In the genomic region with DNA sequence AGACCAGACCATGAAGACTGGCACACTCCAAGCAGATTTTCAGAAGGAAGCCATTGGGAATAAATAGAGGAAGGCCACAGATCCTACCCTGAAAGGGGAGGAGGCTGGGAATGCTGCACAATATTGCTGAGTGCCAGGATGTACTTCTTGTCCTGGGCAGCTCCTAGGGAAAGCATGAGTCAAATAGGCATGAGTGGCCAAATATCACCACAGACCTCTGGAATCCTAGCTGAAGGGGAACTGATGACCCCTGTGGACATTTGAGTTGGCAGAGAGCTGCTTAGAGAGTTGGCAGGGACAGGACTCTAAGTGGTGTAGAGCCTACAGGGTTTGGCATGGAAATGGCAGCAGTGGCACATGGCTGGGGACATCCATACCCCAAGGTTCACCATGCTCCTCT, we compare ENCODE assay signal across 15 cellular contexts.
DNase-seq lines count a peak whose midpoint lies in the region; ATAC-seq, FAIRE-seq and TF ChIP-seq lines count a peak whose summit lies in the region.
"Had no signal": no experiment of that assay in that cellular context is flagged by ENCODE, and none has a peak within 500 bp of the region (broad histone marks: within the 10 kb centered on the region; RNA-seq: fewer than 3 reads in every experiment).

No MANE protein-coding gene starts in this region.

- H3K4me2 ChIP-seq in H1 (ENCODE audit: insufficient read depth in 1 of 2, low read depth in 2 of 2, low read length in 2 of 2) = no peak overlapping the region
- no peak overlapping the region for H3K4me2 ChIP-seq in PC-9
- H3K4me2 ChIP-seq: BLaER1 had no signal

- TF ChIP-seq POLR2A in H1 (IDR thresholded peaks at IDR 0.05; ENCODE audit: control extremely low read depth in 1 of 2, low read depth in 2 of 2, low read length in 2 of 2) = no peak

- CTCF ChIA-PET in H1 (lab: Charles Lee; ENCODE audit: partially characterized antibody) (no interaction called here), PC-9 (lab: Charles Lee) (no interaction called here)

- DNase-seq in NCI-H2029 treated with DMSO at 0.1 percent for 48 hours (lab: John Stamatoyannopoulos, UW) = peak; percentile 2
- no peak for DNase-seq in NCI-H2029 (lab: John Stamatoyannopoulos, UW)
- DNase-seq in H1 (ENCODE audit: low read depth in 1 of 2, low spot score in 2 of 2) = no peak
- peak; percentile 3 for DNase-seq in iris pigment epithelial cell (ENCODE audit: low read depth)
- no peak for DNase-seq in aorta
- DNase-seq in NCI-H1105 treated with DMSO at 0.1 percent for 48 hours (lab: John Stamatoyannopoulos, UW) = no peak
- no peak for DNase-seq in PC-9
- no peak for DNase-seq in HAP-1 (ENCODE audit: low spot score in 2 of 2)
- DNase-seq: Caco-2, GOT3, HCEC 1CT had no signal

- ATAC-seq in aorta (ENCODE audit: low FRiP score) = peak; percentile 38

- TF ChIP-seq CTCF in H1 (IDR thresholded peaks at IDR 0.05; ENCODE audit: control extremely low read depth in 1 of 3, insufficient read depth in 1 of 3, low read depth in 1 of 3, low read length in 3 of 3) = no peak
- no peak for TF ChIP-seq CTCF in PC-9 (conservative IDR thresholded peaks at IDR 0.05)

- H2BK5ac ChIP-seq in H1 (ENCODE audit: low read depth, low read length) = no peak overlapping the region

- H3K27ac ChIP-seq in H1 (ENCODE audit: low read depth, low read length) (no peak overlapping the region), aorta (ENCODE audit: low read depth in 1 of 2, low read length in 2 of 2) (no peak overlapping the region), PC-9 (no peak overlapping the region)
- H3K27ac ChIP-seq: 22Rv1, BLaER1, HL-60 had no signal

- H3K79me2 ChIP-seq in H1 (ENCODE audit: control insufficient read depth in 1 of 2, insufficient read depth in 2 of 2, low read length in 2 of 2) (no peaks in the 10 kb centered on the region), PC-9 (ENCODE audit: low read depth) (no peaks in the 10 kb centered on the region)

- intact Hi-C loops in aorta (cut with DNase I) (no loop called here), PC-9 (cut with micrococcal nuclease; ENCODE audit: unreplicated experiment) (no loop called here)

- H4K91ac ChIP-seq in H1 (replicated peaks; ENCODE audit: insufficient read length, low read length) = no peak overlapping the region

- no peak overlapping the region for H3K4me3 ChIP-seq in H1 (ENCODE audit: extremely low read depth in 1 of 4, insufficient read depth in 2 of 4, low read depth in 3 of 4, low read length in 4 of 4)
- no peak overlapping the region for H3K4me3 ChIP-seq in aorta (ENCODE audit: low read length in 2 of 2)
- no peak overlapping the region for H3K4me3 ChIP-seq in PC-9
- no peak overlapping the region for H3K4me3 ChIP-seq in HAP-1
- H3K4me3 ChIP-seq: BLaER1 had no signal

- no peak overlapping the region for H4K8ac ChIP-seq in H1 (ENCODE audit: extremely low read depth, insufficient read depth, low read length)

- no peak overlapping the region for H2AK5ac ChIP-seq in H1 (ENCODE audit: low read depth, low read length)

- POLR2A ChIA-PET in H1 (lab: Charles Lee; ENCODE audit: partially characterized antibody) (no interaction called here), PC-9 (lab: Charles Lee; ENCODE audit: unreplicated experiment) (no interaction called here)

- no peaks in the 10 kb centered on the region for H3F3A ChIP-seq in PC-9 (ENCODE audit: insufficient read depth, low read depth)

- no peak overlapping the region for H3K56ac ChIP-seq in H1 (replicated peaks; ENCODE audit: insufficient read length, low read depth, low read length)

- H3K9me3 ChIP-seq in H1 (ENCODE audit: insufficient read depth in 2 of 2, low read depth in 1 of 2, low read length in 1 of 2) (no peaks in the 10 kb centered on the region), aorta (ENCODE audit: control insufficient read depth, low read length) (peaks cover 2% of the 10 kb centered on the region), PC-9 (ENCODE audit: insufficient read depth, low read depth) (no peaks in the 10 kb centered on the region; the same call in 1 of the 2 replicates), HAP-1 (no peaks in the 10 kb centered on the region)
- H3K9me3 ChIP-seq: BLaER1, Caco-2 had no signal

- no peak overlapping the region for H3K14ac ChIP-seq in H1 (ENCODE audit: insufficient read length)

- H2BK15ac ChIP-seq in H1 (ENCODE audit: low read length) = no peak overlapping the region

- H2BK20ac ChIP-seq in H1 (ENCODE audit: low read length) = 0 out of 2 replicates have a peak overlapping the region, but pooled peaks have one; percentile 34

- H2BK120ac ChIP-seq in H1 (replicated peaks; ENCODE audit: low read depth, low read length) = no peak overlapping the region

- no peaks in the 10 kb centered on the region for H3K23me2 ChIP-seq in H1 (ENCODE audit: low read depth, low read length)

- no peak for TF ChIP-seq RAD21 in H1 (IDR thresholded peaks at IDR 0.05 in 1 of 2, conservative IDR thresholded peaks at IDR 0.05 in 1 of 2; ENCODE audit: low read depth in 2 of 2, low read length in 2 of 2)

- no peak for TF ChIP-seq EP300 in H1 (IDR thresholded peaks at IDR 0.05; ENCODE audit: borderline replicate concordance in 1 of 2, low read depth in 2 of 2, low read length in 2 of 2)

- H3K23ac ChIP-seq in H1 (ENCODE audit: insufficient read length) = no peak overlapping the region

- H3K9ac ChIP-seq in H1 (replicated peaks in 1 of 4; ENCODE audit: extremely low read depth in 1 of 4, low read depth in 3 of 4, low read length in 3 of 4) = no peak overlapping the region
- H3K9ac ChIP-seq: BLaER1 had no signal

- H2AFZ ChIP-seq in H1 (ENCODE audit: low read length) (no peak overlapping the region), PC-9 (no peak overlapping the region)

- H3K4me1 ChIP-seq in H1 (replicated peaks in 1 of 4; ENCODE audit: control insufficient read depth in 3 of 4, insufficient read depth in 4 of 4, low read length in 3 of 4) = no peaks in the 10 kb centered on the region
- H3K4me1 ChIP-seq in aorta (ENCODE audit: control insufficient read depth in 1 of 2, insufficient read depth in 2 of 2, low read length in 2 of 2) = no peaks in the 10 kb centered on the region
- no peaks in the 10 kb centered on the region for H3K4me1 ChIP-seq in PC-9 (replicated peaks; ENCODE audit: insufficient read depth)
- H3K4me1 ChIP-seq in HAP-1 = no peaks in the 10 kb centered on the region
- H3K4me1 ChIP-seq: BLaER1, Caco-2 had no signal

- no peaks in the 10 kb centered on the region; the same call in 1 of the 2 replicates for H3K9me2 ChIP-seq in PC-9 (ENCODE audit: insufficient read depth)

- H3K36me3 ChIP-seq in H1 (ENCODE audit: control insufficient read depth in 2 of 4, insufficient read depth in 4 of 4, low read length in 3 of 4) = no peaks in the 10 kb centered on the region
- no peaks in the 10 kb centered on the region for H3K36me3 ChIP-seq in aorta (ENCODE audit: control insufficient read depth in 1 of 2, insufficient read depth in 2 of 2, low read length in 1 of 2)
- H3K36me3 ChIP-seq in PC-9 (ENCODE audit: low read depth) = no peaks in the 10 kb centered on the region
- no peaks in the 10 kb centered on the region for H3K36me3 ChIP-seq in HAP-1 (replicated peaks)
- H3K36me3 ChIP-seq: BLaER1 had no signal

- H4K20me1 ChIP-seq in H1 (replicated peaks in 1 of 2; ENCODE audit: control insufficient read depth in 1 of 2, insufficient read depth in 2 of 2, low read length in 2 of 2) (no peaks in the 10 kb centered on the region), PC-9 (ENCODE audit: insufficient read depth) (no peaks in the 10 kb centered on the region)
- H4K20me1 ChIP-seq: BLaER1 had no signal

- no peak overlapping the region for H3K18ac ChIP-seq in H1 (ENCODE audit: extremely low read depth, low read length)

- in situ Hi-C loops in HAP-1 (cut with MboI; ENCODE audit: low sequenced_read_pairs) = no loop called here

- no peak overlapping the region for H3K4ac ChIP-seq in H1 (replicated peaks; ENCODE audit: insufficient read length, low read depth, low read length)

- no peak overlapping the region for H2BK12ac ChIP-seq in H1 (ENCODE audit: low read depth, low read length)

- no peak overlapping the region for H4K5ac ChIP-seq in H1 (ENCODE audit: insufficient read length, low read depth, low read length)

- no peaks in the 10 kb centered on the region for H3K27me3 ChIP-seq in H1 (replicated peaks in 1 of 4; ENCODE audit: control insufficient read depth in 3 of 4, extremely low read depth in 1 of 4, insufficient read depth in 3 of 4, low read length in 3 of 4)
- no peaks in the 10 kb centered on the region for H3K27me3 ChIP-seq in aorta (ENCODE audit: control insufficient read depth in 1 of 2, insufficient read depth in 2 of 2, low read length in 1 of 2)
- H3K27me3 ChIP-seq in PC-9 (ENCODE audit: insufficient read depth, low read depth) = no peaks in the 10 kb centered on the region
- H3K27me3 ChIP-seq in HAP-1 (ENCODE audit: low read depth) = no peaks in the 10 kb centered on the region
- H3K27me3 ChIP-seq: BLaER1 had no signal

- no TSS peak for BruUV-seq in PC-9 (replicated peaks; lab: Mats Ljungman, UMichigan)

- no peak for FAIRE-seq in H1 (lab: Jason Lieb, UNC)
- FAIRE-seq: GM18507 had no signal

- H3K79me1 ChIP-seq in H1 (ENCODE audit: low read depth, low read length) = no peaks in the 10 kb centered on the region

TF ChIP-seq in H1, 55 proteins besides CTCF, POLR2A, EP300 and RAD21:
- TF ChIP-seq SAP30 (IDR thresholded peaks at IDR 0.05; ENCODE audit: insufficient read depth, insufficient replicate concordance, low read length) (no peak), SIRT6 (IDR thresholded peaks at IDR 0.05; ENCODE audit: low read length) (no peak), SIN3A (conservative IDR thresholded peaks at IDR 0.05 in 1 of 2, IDR thresholded peaks at IDR 0.05 in 1 of 2; ENCODE audit: low read depth in 1 of 2, low read length in 2 of 2) (no peak), POLR2AphosphoS5 (IDR thresholded peaks at IDR 0.05; ENCODE audit: low read depth, low read length) (no peak), POU5F1 (IDR thresholded peaks at IDR 0.05; ENCODE audit: low read depth, low read length) (no peak), TCF12 (IDR thresholded peaks at IDR 0.05; ENCODE audit: low read depth, low read length) (no peak), NRF1 (IDR thresholded peaks at IDR 0.05; ENCODE audit: low read depth, low read length) (no peak), MAFK (IDR thresholded peaks at IDR 0.05; ENCODE audit: low read depth, low read length) (no peak), SRF (IDR thresholded peaks at IDR 0.05; ENCODE audit: low read depth, low read length) (no peak), BACH1 (IDR thresholded peaks at IDR 0.05; ENCODE audit: low read length) (no peak), KDM1A (IDR thresholded peaks at IDR 0.05; ENCODE audit: borderline replicate concordance, low read length) (no peak)

Comparison
In these comparisons a context has a peak if more than half of its experiments do, and no peak if none do; other contexts are left out.
1. DNase-seq: peak in NCI-H2029 treated with DMSO at 0.1 percent for 48 hours (single experiment) and iris pigment epithelial cell (single experiment); none in NCI-H2029 (single experiment), H1 (0 of 2), aorta (0 of 2), NCI-H1105 treated with DMSO at 0.1 percent for 48 hours (single experiment), PC-9 (0 of 2) and HAP-1 (0 of 2).